1 cellular context compared by ENCODE assay signal in genomic region chr6:32116674-32117073, GRCh38.
TF ChIP-seq lines count a peak whose summit lies in the region.

No MANE protein-coding gene starts in this region.

TF ChIP-seq in H1, 55 proteins besides CTCF, POLR2A, EP300 and RAD21:
- TF ChIP-seq SIX5 (IDR thresholded peaks at IDR 0.05; ENCODE audit: low read depth, low read length), result no peak
- TF ChIP-seq SRF (IDR thresholded peaks at IDR 0.05; ENCODE audit: low read depth, low read length), result no peak
- TF ChIP-seq BRCA1 (IDR thresholded peaks at IDR 0.05; ENCODE audit: low read depth, low read length), result no peak
- TF ChIP-seq RXRA (IDR thresholded peaks at IDR 0.05; ENCODE audit: insufficient read depth, low read depth, low read length), result no peak
- no peak for TF ChIP-seq GABPA (IDR thresholded peaks at IDR 0.05; ENCODE audit: borderline replicate concordance, insufficient read depth, low read length)
- TF ChIP-seq SAP30 (IDR thresholded peaks at IDR 0.05; ENCODE audit: insufficient read depth, insufficient replicate concordance, low read length), result no peak
- TF ChIP-seq RFX5 (IDR thresholded peaks at IDR 0.05; ENCODE audit: borderline replicate concordance, low read depth, low read length), result no peak
- TF ChIP-seq TBP (IDR thresholded peaks at IDR 0.05; ENCODE audit: low read depth, low read length), result no peak
- TF ChIP-seq FOSL1 (IDR thresholded peaks at IDR 0.05; ENCODE audit: insufficient read depth, low read depth, low read length), result no peak
- TF ChIP-seq BACH1 (IDR thresholded peaks at IDR 0.05; ENCODE audit: low read length), result no peak
- TF ChIP-seq KDM4A (IDR thresholded peaks at IDR 0.05; ENCODE audit: low read depth, low read length, severe bottlenecking), result no peak
- no peak for TF ChIP-seq JUN (IDR thresholded peaks at IDR 0.05; ENCODE audit: low read depth, low read length)
- no peak for TF ChIP-seq TAF1 (IDR thresholded peaks at IDR 0.05; ENCODE audit: low read depth, low read length)
- no peak for TF ChIP-seq CBX5 (IDR thresholded peaks at IDR 0.05; ENCODE audit: low read depth, low read length)
- no peak for TF ChIP-seq SIN3A (conservative IDR thresholded peaks at IDR 0.05 in 1 of 2, IDR thresholded peaks at IDR 0.05 in 1 of 2; ENCODE audit: low read depth in 1 of 2, low read length in 2 of 2)
- no peak for TF ChIP-seq KDM5A (IDR thresholded peaks at IDR 0.05; ENCODE audit: low read length)
TF ChIP-seq in H1: peak in this region for 0.
